In the genomic region with DNA sequence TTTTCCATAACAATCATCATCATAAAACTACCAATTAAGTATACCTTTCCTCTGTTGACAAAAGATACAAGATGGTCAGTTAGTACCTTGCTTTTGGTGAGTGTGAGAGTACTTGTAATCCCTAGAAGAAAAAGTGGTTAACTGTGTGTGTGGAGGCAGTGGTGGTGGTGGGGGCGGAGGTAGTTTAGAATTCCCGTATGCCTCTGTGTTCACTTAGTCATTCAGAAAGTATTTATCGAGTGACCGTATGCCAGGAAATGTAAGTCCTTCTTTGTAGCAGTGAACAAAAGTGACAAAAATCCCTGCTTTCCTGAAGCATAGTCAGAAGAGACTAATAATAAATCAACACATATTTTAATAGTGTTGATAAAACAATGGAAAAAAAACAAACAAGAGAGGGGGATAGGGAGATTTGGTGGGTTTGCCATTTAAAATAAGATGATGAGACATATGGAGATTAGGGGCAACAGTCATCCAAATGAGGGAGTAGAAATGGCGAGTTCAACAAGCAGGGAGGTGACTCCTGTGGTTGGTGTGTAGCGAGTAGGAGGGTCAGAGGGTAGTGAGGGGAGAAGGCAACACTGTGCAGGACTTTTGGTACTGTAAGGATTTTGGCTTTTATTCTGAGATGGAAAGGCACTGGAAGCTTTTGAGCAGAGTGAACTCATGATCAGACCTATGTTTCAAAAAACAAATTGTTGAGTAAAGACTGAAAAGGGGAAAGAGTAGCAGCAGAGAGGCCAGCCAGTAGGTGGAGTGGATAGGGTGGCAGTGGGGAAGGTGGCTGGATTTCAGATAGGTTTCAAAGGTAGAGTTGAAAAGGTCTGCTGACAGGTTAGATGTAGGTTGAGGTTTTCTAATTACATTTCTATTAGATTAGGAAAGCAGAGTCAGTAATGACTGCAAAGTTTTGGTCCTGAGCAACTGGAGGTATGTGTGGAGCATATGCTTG, we compare ENCODE assay signal across 12 cellular contexts. TPM values are rescaled to one million over a fixed set of nuclear protein-coding genes. Genes with fewer than 3 reads are reported as not detected.
A peak's percentile ranks its signal among the peaks of the same experiment; 100 is the strongest.
DNase-seq lines count a peak whose midpoint lies in the region; ATAC-seq and TF ChIP-seq lines count a peak whose summit lies in the region.
"Had no signal": no experiment of that assay in that cellular context is flagged by ENCODE, and none has a peak within 500 bp of the region (broad histone marks: within the 10 kb centered on the region; RNA-seq: fewer than 3 reads in every experiment).

No MANE protein-coding gene starts in this region.

- no peak overlapping the region for H3K27ac Mint-ChIP-seq in stimulated activated effector memory CD8-positive, alpha-beta T cell treated with anti-CD3 and anti-CD28 coated beads, Interleukin-12 subunit alpha, Interleukin-12 subunit beta, amount 100 ng/mL, for 72 hours
- H3K27ac Mint-ChIP-seq: activated CD8-positive, alpha-beta T cell treated with anti-CD3 and anti-CD28 coated beads for 36 hours had no signal

- no peaks in the 10 kb centered on the region for H3K4me1 Mint-ChIP-seq in stimulated activated effector memory CD8-positive, alpha-beta T cell treated with anti-CD3 and anti-CD28 coated beads, Interleukin-12 subunit alpha, Interleukin-12 subunit beta, amount 100 ng/mL, for 72 hours

- ATAC-seq in GM21723 (IDR thresholded peaks at IDR 0.05; ENCODE audit: unreplicated experiment) (peak; percentile 64), HG02970 (IDR thresholded peaks at IDR 0.05; ENCODE audit: low FRiP score, unreplicated experiment) (no peak)
- ATAC-seq in stimulated activated effector memory CD8-positive, alpha-beta T cell treated with anti-CD3 and anti-CD28 coated beads, Interleukin-12 subunit alpha, Interleukin-12 subunit beta, amount 100 ng/mL, for 72 hours = peak; percentile 72
- ATAC-seq: activated CD8-positive, alpha-beta T cell treated with anti-CD3 and anti-CD28 coated beads for 36 hours had no signal

- DNase-seq in NCI-H226 (peak; percentile 75), epithelial cell of proximal tubule (ENCODE audit: low read depth) (peak; percentile 20), NCI-H1105 (lab: John Stamatoyannopoulos, UW) (no peak), Kasumi-1 (lab: John Stamatoyannopoulos, UW) (no peak)
- DNase-seq in stimulated activated effector memory CD8-positive, alpha-beta T cell treated with anti-CD3 and anti-CD28 coated beads, Interleukin-12 subunit alpha, Interleukin-12 subunit beta, amount 100 ng/mL, for 72 hours (ENCODE audit: low spot score in 2 of 2) = no peak
- DNase-seq in activated CD8-positive, alpha-beta memory T cell treated with anti-CD3 and anti-CD28 coated beads, Interleukin-2, amount 50 U/mL, for 4 hours = no peak
- DNase-seq: activated CD8-positive, alpha-beta T cell treated with anti-CD3 and anti-CD28 coated beads for 36 hours had no signal

- H3K9me3 Mint-ChIP-seq in stimulated activated effector memory CD8-positive, alpha-beta T cell treated with anti-CD3 and anti-CD28 coated beads, Interleukin-12 subunit alpha, Interleukin-12 subunit beta, amount 100 ng/mL, for 72 hours = no peaks in the 10 kb centered on the region
- H3K9me3 Mint-ChIP-seq: activated CD8-positive, alpha-beta T cell treated with anti-CD3 and anti-CD28 coated beads for 36 hours had no signal

- no peak overlapping the region for H3K4me3 ChIP-seq in epithelial cell of proximal tubule (ENCODE audit: low read depth, low read length)

- TF ChIP-seq CTCF in epithelial cell of proximal tubule (conservative IDR thresholded peaks at IDR 0.05; ENCODE audit: low read depth, low read length) = peak; percentile 23

- H3K36me3 Mint-ChIP-seq in stimulated activated effector memory CD8-positive, alpha-beta T cell treated with anti-CD3 and anti-CD28 coated beads, Interleukin-12 subunit alpha, Interleukin-12 subunit beta, amount 100 ng/mL, for 72 hours = peaks cover 24% of the 10 kb centered on the region

- no peak overlapping the region for H3K4me3 Mint-ChIP-seq in stimulated activated effector memory CD8-positive, alpha-beta T cell treated with anti-CD3 and anti-CD28 coated beads, Interleukin-12 subunit alpha, Interleukin-12 subunit beta, amount 100 ng/mL, for 72 hours
- H3K4me3 Mint-ChIP-seq: activated CD8-positive, alpha-beta T cell treated with anti-CD3 and anti-CD28 coated beads for 36 hours had no signal

RNA-seq across cellular contexts. Expression of a gene that starts 40.3 kb away (rescaled TPM):
- total RNA-seq in epithelial cell of proximal tubule = 6.9 and 9.5 TPM in 2 replicates
- total RNA-seq: activated CD8-positive, alpha-beta T cell treated with anti-CD3 and anti-CD28 coated beads for 36 hours; dermis microvascular lymphatic vessel endothelial cell; mononuclear cell; OCI-LY7 had no signal

Comparison
In these comparisons a context has a peak if more than half of its experiments do, and no peak if none do; other contexts are left out.
1. DNase-seq: peak in NCI-H226 (single experiment) and epithelial cell of proximal tubule (single experiment); none in stimulated activated effector memory CD8-positive, alpha-beta T cell treated with anti-CD3 and anti-CD28 coated beads, Interleukin-12 subunit alpha, Interleukin-12 subunit beta, amount 100 ng/mL, for 72 hours (0 of 2), activated CD8-positive, alpha-beta memory T cell treated with anti-CD3 and anti-CD28 coated beads, Interleukin-2, amount 50 U/mL, for 4 hours (single experiment), NCI-H1105 (single experiment) and Kasumi-1 (0 of 2).